ENCODE assay signal across 9 cellular contexts in the genomic region with DNA sequence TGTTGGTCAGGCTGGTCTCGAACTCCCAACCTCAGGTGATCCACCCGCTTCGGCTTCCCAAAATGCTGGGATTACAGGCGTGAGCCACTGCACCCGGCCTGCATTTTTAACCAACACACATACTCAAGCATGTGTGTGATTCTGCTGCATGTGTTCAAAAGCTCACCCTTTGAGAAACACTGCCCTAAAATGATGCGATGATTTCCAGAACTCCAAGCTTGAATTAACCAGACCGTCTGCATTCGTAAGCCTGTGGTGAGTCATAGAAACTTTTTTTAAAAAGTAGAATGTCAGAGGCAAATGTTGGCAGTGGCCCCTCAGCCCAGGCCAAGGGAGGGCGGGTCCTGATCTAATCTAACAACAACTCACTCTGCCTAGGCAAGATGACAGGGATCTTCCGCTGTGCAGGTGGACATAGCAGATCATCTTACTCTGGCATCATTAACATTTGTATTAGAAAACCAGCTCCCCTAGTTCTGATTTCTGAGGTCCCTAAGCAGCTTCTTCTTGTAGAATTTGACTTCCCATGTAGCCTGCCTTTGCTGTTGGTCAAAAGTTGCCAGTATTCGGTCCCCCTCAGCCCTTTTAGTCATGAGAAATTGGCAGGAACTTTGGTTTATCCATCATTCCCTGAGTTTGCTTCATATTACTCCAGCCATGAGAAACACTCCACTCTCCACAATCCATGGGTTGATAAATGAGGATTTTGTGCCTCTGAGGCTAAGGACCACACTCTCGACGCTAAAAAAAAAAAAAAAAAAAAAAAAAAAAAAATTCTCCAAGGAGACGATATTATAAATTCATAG.
DNase-seq lines count a peak whose midpoint lies in the region; ATAC-seq, FAIRE-seq and TF ChIP-seq lines count a peak whose summit lies in the region.
"Had no signal": no experiment of that assay in that cellular context is flagged by ENCODE, and none has a peak within 500 bp of the region (broad histone marks: within the 10 kb centered on the region; RNA-seq: fewer than 3 reads in every experiment).

No MANE protein-coding gene starts in this region.

- H3K4me1 ChIP-seq in K562 (replicated peaks in 1 of 2; ENCODE audit: control insufficient read depth in 2 of 2, insufficient read depth in 2 of 2, low read length in 2 of 2) (peaks cover 10 to 21% of the 10 kb centered on the region in 2 experiments), subcutaneous abdominal adipose tissue (ENCODE audit: control insufficient read depth in 5 of 5, insufficient read depth in 5 of 5, low read length in 5 of 5) (peaks cover 4 to 17% (median 11%) of the 10 kb centered on the region in 5 donors)

- no peaks in the 10 kb centered on the region for H3K9me1 ChIP-seq in K562 (ENCODE audit: control insufficient read depth, insufficient read depth, low read length)

- no peak overlapping the region for H3K4me3 Mint-ChIP-seq in activated T-helper 2 cell treated with anti-CD3 and anti-CD28 coated beads, Interferon-gamma antibody, Interleukin-2, Interleukin-4, amounts not matched to agents 10 μg/mL and 5 μg/mL and 100 μg/mL, durations not matched to agents 14 hours and 24 hours and 36 hours (ENCODE audit: low read depth)
- H3K4me3 Mint-ChIP-seq in CD4-positive, alpha-beta T cell = no peak overlapping the region

- 0 out of 2 replicates have a peak, but pooled peaks cover 5% of the 10 kb centered on the region for H4K20me1 ChIP-seq in K562 (replicated peaks; ENCODE audit: control insufficient read depth, insufficient read depth, low read length)

- H3K9ac ChIP-seq in K562 (ENCODE audit: insufficient read depth in 1 of 2, low read depth in 2 of 2, low read length in 2 of 2) (no peak overlapping the region), subcutaneous abdominal adipose tissue (ENCODE audit: low read length in 5 of 5) (no peak overlapping the region)

- H2AFZ ChIP-seq in K562 (ENCODE audit: low read depth, low read length) = peak overlapping the region; percentile 29

- in situ Hi-C loops in K562 (cut with MboI) = no loop called here

- no peaks in the 10 kb centered on the region for H3K36me3 Mint-ChIP-seq in activated T-helper 2 cell treated with anti-CD3 and anti-CD28 coated beads, Interferon-gamma antibody, Interleukin-2, Interleukin-4, amounts not matched to agents 10 μg/mL and 5 μg/mL and 100 μg/mL, durations not matched to agents 14 hours and 24 hours and 36 hours (ENCODE audit: low read depth)
- no peaks in the 10 kb centered on the region for H3K36me3 Mint-ChIP-seq in CD4-positive, alpha-beta T cell (ENCODE audit: low read depth)

- H3K9me3 Mint-ChIP-seq in activated T-helper 2 cell treated with anti-CD3 and anti-CD28 coated beads, Interferon-gamma antibody, Interleukin-2, Interleukin-4, amounts not matched to agents 10 μg/mL and 5 μg/mL and 100 μg/mL, durations not matched to agents 14 hours and 24 hours and 36 hours = no peaks in the 10 kb centered on the region
- no peaks in the 10 kb centered on the region for H3K9me3 Mint-ChIP-seq in CD4-positive, alpha-beta T cell

- no peaks in the 10 kb centered on the region for H3K4me1 Mint-ChIP-seq in activated T-helper 2 cell treated with anti-CD3 and anti-CD28 coated beads, Interferon-gamma antibody, Interleukin-2, Interleukin-4, amounts not matched to agents 10 μg/mL and 5 μg/mL and 100 μg/mL, durations not matched to agents 14 hours and 24 hours and 36 hours (ENCODE audit: low read depth)
- no peaks in the 10 kb centered on the region for H3K4me1 Mint-ChIP-seq in CD4-positive, alpha-beta T cell (ENCODE audit: low read depth)

- 9% methylated on average over 14 of the region's 14 CpGs for WGBS in K562 (ENCODE audit: insufficient coverage, low coverage, missing lambda C conversion rate)

- no peak for TF ChIP-seq CTCF in K562 (IDR thresholded peaks at IDR 0.05 in 2 of 3, conservative IDR thresholded peaks at IDR 0.05 in 1 of 3; ENCODE audit: insufficient read depth in 2 of 3, low read depth in 1 of 3, low read length in 3 of 3)
- TF ChIP-seq CTCF in CD4-positive, alpha-beta T cell (IDR thresholded peaks at IDR 0.05) = no peak

- BruUV-seq in K562 (replicated peaks; lab: Mats Ljungman, UMichigan) = no TSS peak

- intact Hi-C loops in K562 (cut with micrococcal nuclease) = no loop called here
- intact Hi-C loops in activated T-helper 2 cell treated with anti-CD3 and anti-CD28 coated beads, Interferon-gamma antibody, Interleukin-2, Interleukin-4, amounts not matched to agents 10 μg/mL and 5 μg/mL and 100 μg/mL, durations not matched to agents 14 hours and 24 hours and 36 hours (cut with micrococcal nuclease) = no loop called here
- intact Hi-C loops in CD4-positive, alpha-beta T cell (cut with DNase I, micrococcal nuclease) = no loop called here

- CTCF ChIA-PET in K562 (lab: Yijun Ruan, JAX; ENCODE audit: low intra/inter-chr PET ratio) = no interaction called here
- CTCF ChIA-PET in CD4-positive, alpha-beta T cell (lab: Charles Lee) = no interaction called here

- TF ChIP-seq EP300 in K562 (IDR thresholded peaks at IDR 0.05; ENCODE audit: low read length) = peak; percentile 43; the same call in 1 of the 2 replicates

- no peak; a peak in 1 of 4 replicates for TF ChIP-seq RAD21 in K562 (CRISPR knock-in tag; conservative IDR thresholded peaks at IDR 0.05 in 1 of 2, IDR thresholded peaks at IDR 0.05 in 1 of 2)

- FAIRE-seq in K562 (lab: Jason Lieb, UNC) = peak; percentile 74

- H3K4me2 ChIP-seq in K562 (ENCODE audit: insufficient read depth, low read length) = peak overlapping the region; percentile 51

- H3K9me3 ChIP-seq in K562 (replicated peaks; ENCODE audit: control insufficient read depth, insufficient read depth, low read depth, low read length) (no peaks in the 10 kb centered on the region), subcutaneous abdominal adipose tissue (ENCODE audit: control insufficient read depth in 5 of 5, low read length in 5 of 5) (no peaks in the 10 kb centered on the region)
- no peaks in the 10 kb centered on the region for H3K9me3 ChIP-seq in CD4-positive, alpha-beta T cell (ENCODE audit: control insufficient read depth, low read length)

- no peaks in the 10 kb centered on the region for H3K27me3 Mint-ChIP-seq in activated T-helper 2 cell treated with anti-CD3 and anti-CD28 coated beads, Interferon-gamma antibody, Interleukin-2, Interleukin-4, amounts not matched to agents 10 μg/mL and 5 μg/mL and 100 μg/mL, durations not matched to agents 14 hours and 24 hours and 36 hours (ENCODE audit: low read depth)
- H3K27me3 Mint-ChIP-seq in CD4-positive, alpha-beta T cell = peaks cover 4% of the 10 kb centered on the region

- H3K4me3 ChIP-seq in K562 (no peak overlapping the region), subcutaneous abdominal adipose tissue (ENCODE audit: low read depth in 1 of 5, low read length in 5 of 5) (no peak overlapping the region)

- H3K36me3 ChIP-seq in K562 (ENCODE audit: control insufficient read depth, insufficient read depth, low read length) (no peaks in the 10 kb centered on the region), subcutaneous abdominal adipose tissue (ENCODE audit: control insufficient read depth in 5 of 5, insufficient read depth in 5 of 5, low read length in 5 of 5) (no peaks in the 10 kb centered on the region)

- ATAC-seq in K562 (peak; percentile 82), HG02798 (IDR thresholded peaks at IDR 0.05; ENCODE audit: poor library complexity, unreplicated experiment) (no peak)
- ATAC-seq in CD4-positive, alpha-beta T cell (ENCODE audit: poor library complexity) = no peak

- H3K79me2 ChIP-seq in K562 (ENCODE audit: control insufficient read depth, insufficient read depth, low read length) = no peaks in the 10 kb centered on the region

- H3K27ac ChIP-seq in K562 (ENCODE audit: extremely low read depth, low read depth, low read length) (no peak overlapping the region), subcutaneous abdominal adipose tissue (ENCODE audit: low read depth, low read length) (peak overlapping the region; percentile 24)
- H3K27ac ChIP-seq in CD4-positive, alpha-beta T cell (ENCODE audit: low read depth, low read length) = no peak overlapping the region
- H3K27ac ChIP-seq: VCaP had no signal

- DNase-seq in HT1080 (ENCODE audit: low read depth) (peak; percentile 80), K562 (ENCODE audit: extremely low read depth in 1 of 4, low spot score in 3 of 4) (peak; percentile 54 to 85 (median 65)), iris pigment epithelial cell (ENCODE audit: low read depth) (peak; percentile 92), superior temporal gyrus (ENCODE audit: extremely low spot score) (no peak)
- DNase-seq in activated T-helper 2 cell treated with anti-CD3 and anti-CD28 coated beads, Interferon-gamma antibody, Interleukin-2, Interleukin-4, amounts not matched to agents 10 μg/mL and 5 μg/mL and 100 μg/mL, durations not matched to agents 14 hours and 24 hours and 36 hours (ENCODE audit: low spot score) = no peak
- DNase-seq in CD4-positive, alpha-beta T cell = no peak

- H3K27ac Mint-ChIP-seq in activated T-helper 2 cell treated with anti-CD3 and anti-CD28 coated beads, Interferon-gamma antibody, Interleukin-2, Interleukin-4, amounts not matched to agents 10 μg/mL and 5 μg/mL and 100 μg/mL, durations not matched to agents 14 hours and 24 hours and 36 hours = no peak overlapping the region
- H3K27ac Mint-ChIP-seq in CD4-positive, alpha-beta T cell = no peak overlapping the region

- no peak for TF ChIP-seq POLR2A in K562 (conservative IDR thresholded peaks at IDR 0.05)

- POLR2A ChIA-PET in K562 (lab: Yijun Ruan, JAX) = interaction anchor here (0.8 to 0.9 kb wide), 4 partner anchors 15 to 279 kb away, joined by 3 read pairs; no protein-coding TSS in a partner anchor
- POLR2A ChIA-PET in CD4-positive, alpha-beta T cell (lab: Charles Lee) = no interaction called here

- H3K27me3 ChIP-seq in K562 (ENCODE audit: control insufficient read depth in 2 of 2, insufficient read depth in 2 of 2, low read length in 2 of 2) (no peaks in the 10 kb centered on the region), subcutaneous abdominal adipose tissue (ENCODE audit: control insufficient read depth in 5 of 5, insufficient read depth in 4 of 5, low read length in 5 of 5) (no peaks in the 10 kb centered on the region)
- H3K27me3 ChIP-seq in CD4-positive, alpha-beta T cell (ENCODE audit: control insufficient read depth, insufficient read depth, low read length) = no peaks in the 10 kb centered on the region

TF ChIP-seq in K562, 482 proteins besides CTCF, POLR2A, EP300 and RAD21 (continues in another document):
- TF ChIP-seq ATF3 (IDR thresholded peaks at IDR 0.05) = peak; percentile 92
- TF ChIP-seq ATF3 (CRISPR knock-in tag; conservative IDR thresholded peaks at IDR 0.05) = 0 out of 2 replicates have a peak, but pooled peaks have one; percentile 35
- TF ChIP-seq SOX6 (IDR thresholded peaks at IDR 0.05) = peak; percentile 60; the same call in 1 of the 2 replicates
- 0 out of 2 replicates have a peak, but pooled peaks have one; percentile 15 for TF ChIP-seq FOXJ2 (tag; IDR thresholded peaks at IDR 0.05)
- peak; percentile 81 for TF ChIP-seq ARID1B (IDR thresholded peaks at IDR 0.05)

Comparison
In these comparisons a context has a peak if more than half of its experiments do, and no peak if none do; other contexts are left out.
1. DNase-seq: peak in HT1080 (single experiment), K562 (4 of 4) and iris pigment epithelial cell (single experiment); none in superior temporal gyrus (single experiment), activated T-helper 2 cell treated with anti-CD3 and anti-CD28 coated beads, Interferon-gamma antibody, Interleukin-2, Interleukin-4, amounts not matched to agents 10 μg/mL and 5 μg/mL and 100 μg/mL, durations not matched to agents 14 hours and 24 hours and 36 hours (single experiment) and CD4-positive, alpha-beta T cell (0 of 10).